8 cellular contexts compared by ENCODE assay signal in genomic region chr12:108768591-108769500, GRCh38. TPM values are rescaled to one million over a fixed set of nuclear protein-coding genes. Genes with fewer than 3 reads are reported as not detected.
A peak's percentile ranks its signal among the peaks of the same experiment; 100 is the strongest.
DNase-seq lines count a peak whose midpoint lies in the region; ATAC-seq, FAIRE-seq and TF ChIP-seq lines count a peak whose summit lies in the region.

No MANE protein-coding gene starts in this region.

- H3K36me3 ChIP-seq in iPS-18a (ENCODE audit: control insufficient read depth, low read depth, low read length) = no peaks in the 10 kb centered on the region

- H3K27me3 Mint-ChIP-seq in IgD-negative memory B cell = peaks cover 3% of the 10 kb centered on the region
- peaks cover 6% of the 10 kb centered on the region for H3K27me3 Mint-ChIP-seq in activated naive CD4-positive, alpha-beta T cell treated with anti-CD3 and anti-CD28 coated beads for 36 hours (ENCODE audit: low read depth)

- no peaks in the 10 kb centered on the region for H3K27me3 ChIP-seq in iPS-18a (ENCODE audit: control insufficient read depth, insufficient read depth, low read length)

- H3K4me3 Mint-ChIP-seq in IgD-negative memory B cell = peak overlapping the region; percentile 59 to 94 (median 84)
- H3K4me3 Mint-ChIP-seq in activated naive CD4-positive, alpha-beta T cell treated with anti-CD3 and anti-CD28 coated beads for 36 hours = peak overlapping the region; percentile 39

- intact Hi-C loops in activated naive CD4-positive, alpha-beta T cell treated with anti-CD3 and anti-CD28 coated beads for 36 hours (cut with micrococcal nuclease) = no loop called here

- CTCF ChIA-PET in activated naive CD4-positive, alpha-beta T cell treated with anti-CD3 and anti-CD28 coated beads for 36 hours (lab: Charles Lee) = interaction anchor here (2.6 kb wide), 1 partner anchor 104 kb away, joined by 8 read pairs; no protein-coding TSS in a partner anchor

- no peak for TF ChIP-seq CTCF in GM12864 (IDR thresholded peaks at IDR 0.05; ENCODE audit: low read depth, low read length, missing control alignments)

- no peaks in the 10 kb centered on the region for H3K4me1 ChIP-seq in iPS-18a (ENCODE audit: control insufficient read depth, low read depth, low read length)

- no peaks in the 10 kb centered on the region for H3K9me3 Mint-ChIP-seq in IgD-negative memory B cell
- no peaks in the 10 kb centered on the region for H3K9me3 Mint-ChIP-seq in activated naive CD4-positive, alpha-beta T cell treated with anti-CD3 and anti-CD28 coated beads for 36 hours

- no peaks in the 10 kb centered on the region for H3K9me3 ChIP-seq in iPS-18a (ENCODE audit: control insufficient read depth, low read depth, low read length)

- no peak for FAIRE-seq in urothelium cell line (lab: Jason Lieb, UNC)

- H3K27ac Mint-ChIP-seq in IgD-negative memory B cell = peak overlapping the region in 1 of 3 donors; percentile 46
- no peak overlapping the region for H3K27ac Mint-ChIP-seq in activated naive CD4-positive, alpha-beta T cell treated with anti-CD3 and anti-CD28 coated beads for 36 hours

- no peak for DNase-seq in GM12864 (ENCODE audit: low read depth)
- DNase-seq in activated naive CD4-positive, alpha-beta T cell treated with anti-CD3 and anti-CD28 coated beads for 36 hours = peak; percentile 9
- DNase-seq in stimulated activated naive CD8-positive, alpha-beta T cell treated with anti-CD3 and anti-CD28 coated beads, Interleukin-15, Interleukin-2, amounts not matched to agents 100 U/mL and 50 U/mL, for 24 hours = peak; percentile 45
- DNase-seq in OCI-M2 (lab: John Stamatoyannopoulos, UW; ENCODE audit: unreplicated experiment) = no peak
- DNase-seq in urothelium cell line (ENCODE audit: low spot score) = no peak

- H3K4me1 Mint-ChIP-seq in IgD-negative memory B cell = peaks cover 5 to 20% (median 19%) of the 10 kb centered on the region in 3 donors
- H3K4me1 Mint-ChIP-seq in activated naive CD4-positive, alpha-beta T cell treated with anti-CD3 and anti-CD28 coated beads for 36 hours (ENCODE audit: low read depth) = no peaks in the 10 kb centered on the region

- H3K4me3 ChIP-seq in GM12864 (ENCODE audit: low read depth, low read length) = peak overlapping the region; percentile 26
- H3K4me3 ChIP-seq in iPS-18a (ENCODE audit: low read length) = peak overlapping the region; percentile 54

- H3K9ac ChIP-seq in iPS-18a (ENCODE audit: low read length) = peak overlapping the region; percentile 5

- H3K27ac ChIP-seq in iPS-18a (ENCODE audit: low read length) = no peak overlapping the region

- peak; percentile 73 for ATAC-seq in stimulated activated naive CD8-positive, alpha-beta T cell treated with anti-CD3 and anti-CD28 coated beads, Interleukin-15, Interleukin-2, amounts not matched to agents 100 U/mL and 50 U/mL, for 24 hours
- ATAC-seq in GM18868 (IDR thresholded peaks at IDR 0.05; ENCODE audit: unreplicated experiment) = no peak

- H3K36me3 Mint-ChIP-seq in IgD-negative memory B cell = no peaks in the 10 kb centered on the region
- H3K36me3 Mint-ChIP-seq in activated naive CD4-positive, alpha-beta T cell treated with anti-CD3 and anti-CD28 coated beads for 36 hours (ENCODE audit: low read depth) = no peaks in the 10 kb centered on the region

RNA-seq across cellular contexts. Expression of gene CORO1C, which starts 37.5 kb away (rescaled TPM):
- 71.8 TPM for polyA plus RNA-seq in IgD-negative memory B cell
- total RNA-seq in activated naive CD4-positive, alpha-beta T cell treated with anti-CD3 and anti-CD28 coated beads for 36 hours = 10 to 100 TPM; 36.4 to 43.7 TPM

Comparison
In these comparisons a context has a peak if more than half of its experiments do, and no peak if none do; other contexts are left out.
1. DNase-seq: peak in activated naive CD4-positive, alpha-beta T cell treated with anti-CD3 and anti-CD28 coated beads for 36 hours (single experiment) and stimulated activated naive CD8-positive, alpha-beta T cell treated with anti-CD3 and anti-CD28 coated beads, Interleukin-15, Interleukin-2, amounts not matched to agents 100 U/mL and 50 U/mL, for 24 hours (single experiment); none in GM12864 (single experiment), OCI-M2 (single experiment) and urothelium cell line (single experiment).